ENCODE assay signal across 8 cellular contexts in genomic region chr15:77702211-77702957, GRCh38.
DNase-seq lines count a peak whose midpoint lies in the region; ATAC-seq and TF ChIP-seq lines count a peak whose summit lies in the region.

No MANE protein-coding gene starts in this region.

- H3K4me2 ChIP-seq in OCI-LY7 (ENCODE audit: low read length): no peak overlapping the region

- no peaks in the 10 kb centered on the region for H3K79me2 ChIP-seq in OCI-LY7 (ENCODE audit: insufficient read depth, low read depth, low read length)

- H4K20me1 ChIP-seq in OCI-LY7 (ENCODE audit: insufficient read depth, low read length): no peaks in the 10 kb centered on the region

- no peak overlapping the region for H3K4me3 ChIP-seq in OCI-LY7 (ENCODE audit: low read depth, low read length, poor library complexity, severe bottlenecking)

- peak; percentile 8 for DNase-seq in activated CD4-positive, alpha-beta T cell treated with anti-CD3 and anti-CD28 coated beads for 48 hours
- no peak for DNase-seq in activated CD4-positive, alpha-beta T cell treated with anti-CD3 and anti-CD28 coated beads for 4 hours
- DNase-seq in OCI-LY7 (ENCODE audit: low spot score) (peak; percentile 7), ecto neural progenitor cell (ENCODE audit: low spot score) (peak; percentile 84), renal cortical epithelial cell (ENCODE audit: low read depth) (peak; percentile 33), MV-4-11 (lab: John Stamatoyannopoulos, UW) (no peak)

- H3K36me3 ChIP-seq in OCI-LY7 (ENCODE audit: insufficient read depth, low read length): no peaks in the 10 kb centered on the region

- no peak overlapping the region for H2AFZ ChIP-seq in OCI-LY7 (ENCODE audit: low read length)

- H3K9me2 ChIP-seq in OCI-LY7 (ENCODE audit: insufficient read depth, low read length): no peaks in the 10 kb centered on the region

- no TSS peak for BruUV-seq in OCI-LY7 (replicated peaks; lab: Mats Ljungman, UMichigan)

- no peak overlapping the region for H3K27ac ChIP-seq in OCI-LY7 (ENCODE audit: low read depth, low read length, poor library complexity, severe bottlenecking)

- POLR2A ChIA-PET in OCI-LY7 (lab: Charles Lee): interaction anchor here (0.6 kb wide), 1 partner anchor 10 kb away, joined by 4 read pairs; no protein-coding TSS in a partner anchor

- CTCF ChIA-PET in OCI-LY7 (lab: Charles Lee; ENCODE audit: unreplicated experiment): no interaction called here

- H3K4me1 ChIP-seq in OCI-LY7 (ENCODE audit: insufficient read depth, low read length, poor library complexity, severe bottlenecking): no peaks in the 10 kb centered on the region

- intact Hi-C loops in OCI-LY7 (cut with micrococcal nuclease; ENCODE audit: unreplicated experiment): no loop called here

- ATAC-seq in GM21367 (IDR thresholded peaks at IDR 0.05; ENCODE audit: unreplicated experiment) (no peak), HG03342 (IDR thresholded peaks at IDR 0.05; ENCODE audit: unreplicated experiment) (no peak)

- no peak for TF ChIP-seq CTCF in OCI-LY7 (conservative IDR thresholded peaks at IDR 0.05; ENCODE audit: low read length)

- no peaks in the 10 kb centered on the region for H3K9me3 ChIP-seq in OCI-LY7 (ENCODE audit: low read length)

Comparison
In these comparisons a context has a peak if more than half of its experiments do, and no peak if none do; other contexts are left out.
1. DNase-seq: peak in activated CD4-positive, alpha-beta T cell treated with anti-CD3 and anti-CD28 coated beads for 48 hours (single experiment), OCI-LY7 (single experiment), ecto neural progenitor cell (single experiment) and renal cortical epithelial cell (single experiment); none in activated CD4-positive, alpha-beta T cell treated with anti-CD3 and anti-CD28 coated beads for 4 hours (0 of 2) and MV-4-11 (single experiment).